In genomic region chr11:116787786-116788486, GRCh38 we compare ENCODE assay signal across 8 cellular contexts. TPM values are rescaled to one million over a fixed set of nuclear protein-coding genes. Genes with fewer than 3 reads are reported as not detected.
DNase-seq lines count a peak whose midpoint lies in the region; ATAC-seq, FAIRE-seq and TF ChIP-seq lines count a peak whose summit lies in the region.

A gene with protein sequence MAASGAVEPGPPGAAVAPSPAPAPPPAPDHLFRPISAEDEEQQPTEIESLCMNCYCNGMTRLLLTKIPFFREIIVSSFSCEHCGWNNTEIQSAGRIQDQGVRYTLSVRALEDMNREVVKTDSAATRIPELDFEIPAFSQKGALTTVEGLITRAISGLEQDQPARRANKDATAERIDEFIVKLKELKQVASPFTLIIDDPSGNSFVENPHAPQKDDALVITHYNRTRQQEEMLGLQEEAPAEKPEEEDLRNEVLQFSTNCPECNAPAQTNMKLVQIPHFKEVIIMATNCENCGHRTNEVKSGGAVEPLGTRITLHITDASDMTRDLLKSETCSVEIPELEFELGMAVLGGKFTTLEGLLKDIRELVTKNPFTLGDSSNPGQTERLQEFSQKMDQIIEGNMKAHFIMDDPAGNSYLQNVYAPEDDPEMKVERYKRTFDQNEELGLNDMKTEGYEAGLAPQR (minus strand): TSS chr11:116788023. CDS start chr11:116787990, 33 bp downstream.

- H3K9me1 ChIP-seq in K562 (ENCODE audit: control insufficient read depth, insufficient read depth, low read length) = no peaks in the 10 kb centered on the region

- intact Hi-C loops in K562 (cut with micrococcal nuclease) = loop anchor here (1.0 kb wide), 1 partner anchor 48 kb away; no protein-coding TSS in a partner anchor
- intact Hi-C loops in sigmoid colon (cut with DNase I) = loop anchor here (1.0 to 5.0 kb wide), 3 partner anchors 47 to 439 kb away; partner anchors contain the start of gene SIK3

- TF ChIP-seq RAD21 in K562 (CRISPR knock-in tag; conservative IDR thresholded peaks at IDR 0.05 in 1 of 2, IDR thresholded peaks at IDR 0.05 in 1 of 2) = no peak

- TF ChIP-seq POLR2A in K562 (conservative IDR thresholded peaks at IDR 0.05) = peak; percentile 83
- peak; percentile 66 to 68 for TF ChIP-seq POLR2A in sigmoid colon (IDR thresholded peaks at IDR 0.05)

- in situ Hi-C loops in K562 (cut with MboI) = loop anchor here (5.0 kb wide), 1 partner anchor 314 kb away; no protein-coding TSS in a partner anchor

- H3K4me3 ChIP-seq in K562 (peak within 1 kb of the TSS; percentile 98), iPS DF 6.9 (ENCODE audit: low read length) (peak within 1 kb of the TSS; percentile 78), sigmoid colon (peak within 1 kb of the TSS; percentile 86 to 97 (median 93))

- peaks cover 24% of the 10 kb centered on the region for H3K79me2 ChIP-seq in K562 (ENCODE audit: control insufficient read depth, insufficient read depth, low read length)

- TF ChIP-seq CTCF in K562 (IDR thresholded peaks at IDR 0.05 in 2 of 3, conservative IDR thresholded peaks at IDR 0.05 in 1 of 3; ENCODE audit: insufficient read depth in 2 of 3, low read depth in 1 of 3, low read length in 3 of 3) (no peak; a peak in 1 of 6 replicates), sigmoid colon (IDR thresholded peaks at IDR 0.05) (peak in 1 of 4 experiments; percentile 15)

- FAIRE-seq in K562 (lab: Jason Lieb, UNC) = peak; percentile 56

- ATAC-seq in GM18498 (IDR thresholded peaks at IDR 0.05; ENCODE audit: unreplicated experiment) (peak; percentile 87), HG02870 (IDR thresholded peaks at IDR 0.05; ENCODE audit: unreplicated experiment) (peak; percentile 82), K562 (peak; percentile 87), GM18870 (IDR thresholded peaks at IDR 0.05; ENCODE audit: unreplicated experiment) (no peak)

- WGBS in K562 (ENCODE audit: insufficient coverage, low coverage, missing lambda C conversion rate) = under 1% methylated on average over 27 of the region's 56 CpGs
- no CpG with 5 or more reads among the region's 56 CpGs for WGBS in iPS DF 6.9 (ENCODE audit: insufficient coverage, insufficient read length)
- 1% methylated on average over 56 of the region's 56 CpGs for WGBS in sigmoid colon, 2 donors

- H3K4me1 ChIP-seq in K562 (replicated peaks in 1 of 2; ENCODE audit: control insufficient read depth in 2 of 2, insufficient read depth in 2 of 2, low read length in 2 of 2) (peaks cover 22 to 33% of the 10 kb centered on the region in 2 experiments; a peak in 4 of 5 replicates), iPS DF 6.9 (ENCODE audit: control insufficient read depth, insufficient read depth, low read length) (peaks cover 4% of the 10 kb centered on the region), sigmoid colon (peaks cover 0 to 29% (median 20%) of the 10 kb centered on the region in 4 donors)

- BruUV-seq in K562 (replicated peaks; lab: Mats Ljungman, UMichigan) = TSS peak; percentile 60

- DNase-seq in NCI-H2029 treated with DMSO at 0.1 percent for 48 hours (lab: John Stamatoyannopoulos, UW) = peak; percentile 62
- peak; percentile 81 for DNase-seq in UCSD-AML1 (lab: John Stamatoyannopoulos, UW; ENCODE audit: unreplicated experiment)
- DNase-seq in K562 (ENCODE audit: extremely low read depth in 1 of 4, low spot score in 3 of 4) = peak; percentile 83 to 93 (median 90)
- DNase-seq in iPS DF 6.9 (ENCODE audit: low read depth, low spot score) = no peak
- DNase-seq in sigmoid colon = peak; percentile 92

- H3K9me3 ChIP-seq in K562 (replicated peaks; ENCODE audit: control insufficient read depth, insufficient read depth, low read depth, low read length) (no peaks in the 10 kb centered on the region), iPS DF 6.9 (ENCODE audit: control insufficient read depth, insufficient read depth, low read length) (no peaks in the 10 kb centered on the region), sigmoid colon (no peaks in the 10 kb centered on the region)

- CTCF ChIA-PET in K562 (lab: Yijun Ruan, JAX; ENCODE audit: low intra/inter-chr PET ratio) = no interaction called here

- POLR2A ChIA-PET in K562 (lab: Yijun Ruan, JAX) = interaction anchor here (0.6 to 2.8 kb wide), 9 partner anchors 11 to 441 kb away, joined by 3 to 15 read pairs (median 3); no protein-coding TSS in a partner anchor

- H3K4me2 ChIP-seq in K562 (ENCODE audit: insufficient read depth, low read length) = peak within 1 kb of the TSS; percentile 92

- peak within 1 kb of the TSS; percentile 60 for H3K27ac ChIP-seq in K562 (ENCODE audit: extremely low read depth, low read depth, low read length)
- H3K27ac ChIP-seq in iPS DF 6.9 (ENCODE audit: low read length) = no peak within 1 kb of the TSS
- H3K27ac ChIP-seq in sigmoid colon = peak within 1 kb of the TSS; percentile 84 to 90 (median 88)

- H3K36me3 ChIP-seq in K562 (ENCODE audit: control insufficient read depth, insufficient read depth, low read length) = peaks cover 40% of the 10 kb centered on the region
- H3K36me3 ChIP-seq in iPS DF 6.9 (ENCODE audit: control insufficient read depth, insufficient read depth, low read length) = peaks cover 25% of the 10 kb centered on the region
- peaks cover 13 to 37% (median 25%) of the 10 kb centered on the region in 4 donors for H3K36me3 ChIP-seq in sigmoid colon

- H4K20me1 ChIP-seq in K562 (replicated peaks; ENCODE audit: control insufficient read depth, insufficient read depth, low read length) = no peaks in the 10 kb centered on the region

- H2AFZ ChIP-seq in K562 (ENCODE audit: low read depth, low read length) = peak within 1 kb of the TSS; percentile 99

- peak within 1 kb of the TSS; percentile 88 to 94 for H3K9ac ChIP-seq in K562 (ENCODE audit: insufficient read depth in 1 of 2, low read depth in 2 of 2, low read length in 2 of 2)

- TF ChIP-seq EP300 in K562 (IDR thresholded peaks at IDR 0.05; ENCODE audit: low read length) = no peak
- TF ChIP-seq EP300 in sigmoid colon (IDR thresholded peaks at IDR 0.05) = no peak

- H3K27me3 ChIP-seq in K562 (ENCODE audit: control insufficient read depth in 2 of 2, insufficient read depth in 2 of 2, low read length in 2 of 2) = no peaks in the 10 kb centered on the region
- H3K27me3 ChIP-seq in iPS DF 6.9 (ENCODE audit: control insufficient read depth, insufficient read depth, low read length) = no peaks in the 10 kb centered on the region
- H3K27me3 ChIP-seq in sigmoid colon = no peaks in the 10 kb centered on the region

TF ChIP-seq in K562, 482 proteins besides CTCF, POLR2A, EP300 and RAD21 (continues in another document):
- peak; percentile 47; the same call in 1 of the 2 replicates for TF ChIP-seq C11orf30 (IDR thresholded peaks at IDR 0.05; ENCODE audit: low read depth)
- TF ChIP-seq ELF4 (CRISPR knock-in tag; IDR thresholded peaks at IDR 0.05) = 0 out of 2 replicates have a peak, but pooled peaks have one; percentile 52
- TF ChIP-seq TBP (optimal IDR thresholded peaks at IDR 0.05; ENCODE audit: low read depth, low read length) = peak; percentile 31
- peak; percentile 56 for TF ChIP-seq HCFC1 (IDR thresholded peaks at IDR 0.05; ENCODE audit: low read depth, low read length)
- TF ChIP-seq RBBP5 (IDR thresholded peaks at IDR 0.05; ENCODE audit: borderline replicate concordance, insufficient read depth, low read length, poor library complexity, severe bottlenecking) = peak; percentile 74
- no peak for TF ChIP-seq FUS (optimal IDR thresholded peaks at IDR 0.05; ENCODE audit: low read depth, low read length)
- TF ChIP-seq GABPB1 (CRISPR knock-in tag; IDR thresholded peaks at IDR 0.05) = peak; percentile 94
- TF ChIP-seq, protein P1, sequence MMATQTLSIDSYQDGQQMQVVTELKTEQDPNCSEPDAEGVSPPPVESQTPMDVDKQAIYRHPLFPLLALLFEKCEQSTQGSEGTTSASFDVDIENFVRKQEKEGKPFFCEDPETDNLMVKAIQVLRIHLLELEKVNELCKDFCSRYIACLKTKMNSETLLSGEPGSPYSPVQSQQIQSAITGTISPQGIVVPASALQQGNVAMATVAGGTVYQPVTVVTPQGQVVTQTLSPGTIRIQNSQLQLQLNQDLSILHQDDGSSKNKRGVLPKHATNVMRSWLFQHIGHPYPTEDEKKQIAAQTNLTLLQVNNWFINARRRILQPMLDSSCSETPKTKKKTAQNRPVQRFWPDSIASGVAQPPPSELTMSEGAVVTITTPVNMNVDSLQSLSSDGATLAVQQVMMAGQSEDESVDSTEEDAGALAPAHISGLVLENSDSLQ (IDR thresholded peaks at IDR 0.05) = peak; percentile 58
- no peak for TF ChIP-seq ZNF23 (CRISPR knock-in tag; IDR thresholded peaks at IDR 0.05)
- TF ChIP-seq NRF1 (conservative IDR thresholded peaks at IDR 0.05 in 1 of 2, IDR thresholded peaks at IDR 0.05 in 1 of 2) = peak in 1 of 2 experiments; percentile 39; a peak in 3 of 4 replicates
- peak in 1 of 2 experiments; percentile 57; a peak in 1 of 4 replicates for TF ChIP-seq SRF (CRISPR knock-in tag; IDR thresholded peaks at IDR 0.05)
- TF ChIP-seq CCNT2 (IDR thresholded peaks at IDR 0.05; ENCODE audit: borderline replicate concordance, extremely low read depth, insufficient read length, low read depth, low read length) = no peak
- TF ChIP-seq NEUROD1 (IDR thresholded peaks at IDR 0.05; ENCODE audit: borderline replicate concordance, low read depth, low read length, partially characterized antibody) = peak; percentile 27
- peak; percentile 32; the same call in 1 of the 2 replicates for TF ChIP-seq NFIC (IDR thresholded peaks at IDR 0.05)
- TF ChIP-seq U2AF1 (optimal IDR thresholded peaks at IDR 0.05; ENCODE audit: low read depth, low read length) = no peak
- peak; percentile 86 for TF ChIP-seq EP400 (IDR thresholded peaks at IDR 0.05)

RNA-seq across cellular contexts. Expression of the gene that starts here (rescaled TPM):
- 120 and 142 TPM in 2 replicates for total RNA-seq in K562 (2011; cell fraction: chromatin; rRNA removed; ENCODE audit: low replicate concordance)
- total RNA-seq in K562 (2011; cell fraction: nucleolus; rRNA removed) = 64.1 and 76.7 TPM in 2 replicates
- total RNA-seq in K562 (2011; cell fraction: nucleoplasm; rRNA removed) = 77.9 and 94.5 TPM in 2 replicates
- total RNA-seq in K562 (2014; rRNA removed) (67.0 and 80.2 TPM in 2 replicates), K562 (2014; rRNA removed; fragmentation: Illumina TruSeq; extraction: Trizol) (94.1 and 104 TPM in 2 replicates), K562 (2015; rRNA removed; fragmentation: Illumina TruSeq; extraction: Trizol) (83.8 and 85.1 TPM in 2 replicates), K562 (2021) (83.8 and 88.6 TPM in 2 replicates), sigmoid colon (10 to 100 TPM; 14.7 to 28.6 (median 21.0) TPM)
- polyA plus RNA-seq in K562 (2011; rRNA removed) (89.3 and 120 TPM in 2 replicates), K562 (2014; fragmentation: Illumina TruSeq; extraction: Trizol) (83.9 and 96.8 TPM in 2 replicates), K562 (2014; fragmentation: Nextera tagmentation; extraction: Ambion mirVana) (10 to 100 TPM; 13.0 to 17.2 TPM), K562 (2014; rRNA removed) (66.3 and 77.5 TPM in 2 replicates), sigmoid colon (10 to 100 TPM; 16.8 to 22.5 (median 17.3) TPM)
- 55.3 and 65.6 TPM in 2 replicates for polyA plus RNA-seq in K562 (2011; cell fraction: cytosol; rRNA removed)
- polyA plus RNA-seq in K562 (2011; cell fraction: nucleus; rRNA removed) = 95.7 and 103 TPM in 2 replicates
- polyA plus RNA-seq in K562 (2012) = 50.1 and 76.2 TPM in 2 replicates
- 126 and 135 TPM in 2 replicates for polyA minus RNA-seq in K562 (2011; rRNA and poly(A)+ RNA removed)
- polyA minus RNA-seq in K562 (2011; cell fraction: cytosol; rRNA and poly(A)+ RNA removed) = 63.5 and 68.0 TPM in 2 replicates
- polyA minus RNA-seq in K562 (2011; cell fraction: nucleus; rRNA and poly(A)+ RNA removed) = 63.0 and 97.1 TPM in 2 replicates
